ENCODE assay signal across 2 cellular contexts in the genomic region with DNA sequence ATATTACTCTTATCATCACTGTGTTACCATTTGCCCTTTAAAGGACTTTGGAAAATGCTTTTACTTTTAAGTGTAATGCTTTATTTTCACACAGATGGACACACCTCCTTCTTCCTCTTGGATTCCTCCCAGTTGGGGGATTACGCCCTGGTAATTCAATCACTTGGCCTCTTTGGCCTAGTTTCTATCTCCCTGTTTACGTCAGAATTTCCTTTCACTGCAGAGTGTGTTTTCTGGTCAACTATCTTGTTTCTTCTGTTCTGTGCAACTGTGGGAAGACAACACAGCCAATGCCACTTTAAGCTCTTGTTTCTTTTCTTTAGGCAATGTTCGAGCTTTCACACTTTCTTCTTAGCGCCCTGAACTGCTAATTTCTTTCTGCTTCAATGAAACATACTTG.
TF ChIP-seq lines count a peak whose summit lies in the region.

No MANE protein-coding gene starts in this region.

TF ChIP-seq in liver, 16 proteins besides CTCF, POLR2A, EP300 and RAD21 (continued from another document):
- TF ChIP-seq TAF1 (conservative IDR thresholded peaks at IDR 0.05) = no peak
- no peak for TF ChIP-seq JUND (IDR thresholded peaks at IDR 0.05)
- no peak for TF ChIP-seq HNF4A (conservative IDR thresholded peaks at IDR 0.05)

TF ChIP-seq in HepG2, 621 proteins besides CTCF, POLR2A, EP300 and RAD21 (continued from another document):
- TF ChIP-seq, protein P1, sequence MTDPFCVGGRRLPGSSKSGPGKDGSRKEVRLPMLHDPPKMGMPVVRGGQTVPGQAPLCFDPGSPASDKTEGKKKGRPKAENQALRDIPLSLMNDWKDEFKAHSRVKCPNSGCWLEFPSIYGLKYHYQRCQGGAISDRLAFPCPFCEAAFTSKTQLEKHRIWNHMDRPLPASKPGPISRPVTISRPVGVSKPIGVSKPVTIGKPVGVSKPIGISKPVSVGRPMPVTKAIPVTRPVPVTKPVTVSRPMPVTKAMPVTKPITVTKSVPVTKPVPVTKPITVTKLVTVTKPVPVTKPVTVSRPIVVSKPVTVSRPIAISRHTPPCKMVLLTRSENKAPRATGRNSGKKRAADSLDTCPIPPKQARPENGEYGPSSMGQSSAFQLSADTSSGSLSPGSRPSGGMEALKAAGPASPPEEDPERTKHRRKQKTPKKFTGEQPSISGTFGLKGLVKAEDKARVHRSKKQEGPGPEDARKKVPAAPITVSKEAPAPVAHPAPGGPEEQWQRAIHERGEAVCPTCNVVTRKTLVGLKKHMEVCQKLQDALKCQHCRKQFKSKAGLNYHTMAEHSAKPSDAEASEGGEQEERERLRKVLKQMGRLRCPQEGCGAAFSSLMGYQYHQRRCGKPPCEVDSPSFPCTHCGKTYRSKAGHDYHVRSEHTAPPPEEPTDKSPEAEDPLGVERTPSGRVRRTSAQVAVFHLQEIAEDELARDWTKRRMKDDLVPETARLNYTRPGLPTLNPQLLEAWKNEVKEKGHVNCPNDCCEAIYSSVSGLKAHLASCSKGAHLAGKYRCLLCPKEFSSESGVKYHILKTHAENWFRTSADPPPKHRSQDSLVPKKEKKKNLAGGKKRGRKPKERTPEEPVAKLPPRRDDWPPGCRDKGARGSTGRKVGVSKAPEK (CRISPR knock-in tag; IDR thresholded peaks at IDR 0.05; ENCODE audit: borderline replicate concordance) = no peak
- TF ChIP-seq, protein P2, sequence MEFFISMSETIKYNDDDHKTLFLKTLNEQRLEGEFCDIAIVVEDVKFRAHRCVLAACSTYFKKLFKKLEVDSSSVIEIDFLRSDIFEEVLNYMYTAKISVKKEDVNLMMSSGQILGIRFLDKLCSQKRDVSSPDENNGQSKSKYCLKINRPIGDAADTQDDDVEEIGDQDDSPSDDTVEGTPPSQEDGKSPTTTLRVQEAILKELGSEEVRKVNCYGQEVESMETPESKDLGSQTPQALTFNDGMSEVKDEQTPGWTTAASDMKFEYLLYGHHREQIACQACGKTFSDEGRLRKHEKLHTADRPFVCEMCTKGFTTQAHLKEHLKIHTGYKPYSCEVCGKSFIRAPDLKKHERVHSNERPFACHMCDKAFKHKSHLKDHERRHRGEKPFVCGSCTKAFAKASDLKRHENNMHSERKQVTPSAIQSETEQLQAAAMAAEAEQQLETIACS (CRISPR knock-in tag; IDR thresholded peaks at IDR 0.05) = no peak
- TF ChIP-seq, protein P3, sequence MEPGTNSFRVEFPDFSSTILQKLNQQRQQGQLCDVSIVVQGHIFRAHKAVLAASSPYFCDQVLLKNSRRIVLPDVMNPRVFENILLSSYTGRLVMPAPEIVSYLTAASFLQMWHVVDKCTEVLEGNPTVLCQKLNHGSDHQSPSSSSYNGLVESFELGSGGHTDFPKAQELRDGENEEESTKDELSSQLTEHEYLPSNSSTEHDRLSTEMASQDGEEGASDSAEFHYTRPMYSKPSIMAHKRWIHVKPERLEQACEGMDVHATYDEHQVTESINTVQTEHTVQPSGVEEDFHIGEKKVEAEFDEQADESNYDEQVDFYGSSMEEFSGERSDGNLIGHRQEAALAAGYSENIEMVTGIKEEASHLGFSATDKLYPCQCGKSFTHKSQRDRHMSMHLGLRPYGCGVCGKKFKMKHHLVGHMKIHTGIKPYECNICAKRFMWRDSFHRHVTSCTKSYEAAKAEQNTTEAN (CRISPR knock-in tag; conservative IDR thresholded peaks at IDR 0.05) = no peak
- no peak for TF ChIP-seq MTA3 (CRISPR knock-in tag; IDR thresholded peaks at IDR 0.05)
- TF ChIP-seq, protein P4, sequence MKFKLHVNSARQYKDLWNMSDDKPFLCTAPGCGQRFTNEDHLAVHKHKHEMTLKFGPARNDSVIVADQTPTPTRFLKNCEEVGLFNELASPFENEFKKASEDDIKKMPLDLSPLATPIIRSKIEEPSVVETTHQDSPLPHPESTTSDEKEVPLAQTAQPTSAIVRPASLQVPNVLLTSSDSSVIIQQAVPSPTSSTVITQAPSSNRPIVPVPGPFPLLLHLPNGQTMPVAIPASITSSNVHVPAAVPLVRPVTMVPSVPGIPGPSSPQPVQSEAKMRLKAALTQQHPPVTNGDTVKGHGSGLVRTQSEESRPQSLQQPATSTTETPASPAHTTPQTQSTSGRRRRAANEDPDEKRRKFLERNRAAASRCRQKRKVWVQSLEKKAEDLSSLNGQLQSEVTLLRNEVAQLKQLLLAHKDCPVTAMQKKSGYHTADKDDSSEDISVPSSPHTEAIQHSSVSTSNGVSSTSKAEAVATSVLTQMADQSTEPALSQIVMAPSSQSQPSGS (CRISPR knock-in tag; IDR thresholded peaks at IDR 0.05) = no peak
- no peak for TF ChIP-seq PAX8 (CRISPR knock-in tag; IDR thresholded peaks at IDR 0.05; ENCODE audit: borderline replicate concordance)
- TF ChIP-seq, protein P5, sequence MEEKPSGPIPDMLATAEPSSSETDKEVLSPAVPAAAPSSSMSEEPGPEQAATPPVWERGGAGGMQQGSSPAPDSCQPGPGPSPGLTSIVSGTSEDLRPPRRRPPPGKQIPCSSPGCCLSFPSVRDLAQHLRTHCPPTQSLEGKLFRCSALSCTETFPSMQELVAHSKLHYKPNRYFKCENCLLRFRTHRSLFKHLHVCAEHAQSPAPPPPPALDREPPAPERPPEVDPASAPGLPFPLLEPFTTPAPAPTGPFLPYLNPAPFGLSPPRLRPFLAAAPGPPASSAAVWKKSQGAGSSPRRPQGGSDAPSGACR (CRISPR knock-in tag; IDR thresholded peaks at IDR 0.05) = no peak
- TF ChIP-seq TSC22D2 (CRISPR knock-in tag; IDR thresholded peaks at IDR 0.05; ENCODE audit: borderline replicate concordance) = no peak
- TF ChIP-seq ZSCAN12 (CRISPR knock-in tag; IDR thresholded peaks at IDR 0.05) = no peak
- TF ChIP-seq ARNTL (CRISPR knock-in tag; IDR thresholded peaks at IDR 0.05) = no peak
- no peak for TF ChIP-seq ZNF678 (CRISPR knock-in tag; IDR thresholded peaks at IDR 0.05)
- TF ChIP-seq, protein P6, sequence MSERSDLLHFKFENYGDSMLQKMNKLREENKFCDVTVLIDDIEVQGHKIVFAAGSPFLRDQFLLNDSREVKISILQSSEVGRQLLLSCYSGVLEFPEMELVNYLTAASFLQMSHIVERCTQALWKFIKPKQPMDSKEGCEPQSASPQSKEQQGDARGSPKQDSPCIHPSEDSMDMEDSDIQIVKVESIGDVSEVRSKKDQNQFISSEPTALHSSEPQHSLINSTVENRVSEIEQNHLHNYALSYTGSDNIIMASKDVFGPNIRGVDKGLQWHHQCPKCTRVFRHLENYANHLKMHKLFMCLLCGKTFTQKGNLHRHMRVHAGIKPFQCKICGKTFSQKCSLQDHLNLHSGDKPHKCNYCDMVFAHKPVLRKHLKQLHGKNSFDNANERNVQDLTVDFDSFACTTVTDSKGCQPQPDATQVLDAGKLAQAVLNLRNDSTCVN (CRISPR knock-in tag; IDR thresholded peaks at IDR 0.05; ENCODE audit: borderline replicate concordance) = no peak
- TF ChIP-seq ZNF607 (CRISPR knock-in tag; IDR thresholded peaks at IDR 0.05; ENCODE audit: borderline replicate concordance) = no peak
